In the genomic region with DNA sequence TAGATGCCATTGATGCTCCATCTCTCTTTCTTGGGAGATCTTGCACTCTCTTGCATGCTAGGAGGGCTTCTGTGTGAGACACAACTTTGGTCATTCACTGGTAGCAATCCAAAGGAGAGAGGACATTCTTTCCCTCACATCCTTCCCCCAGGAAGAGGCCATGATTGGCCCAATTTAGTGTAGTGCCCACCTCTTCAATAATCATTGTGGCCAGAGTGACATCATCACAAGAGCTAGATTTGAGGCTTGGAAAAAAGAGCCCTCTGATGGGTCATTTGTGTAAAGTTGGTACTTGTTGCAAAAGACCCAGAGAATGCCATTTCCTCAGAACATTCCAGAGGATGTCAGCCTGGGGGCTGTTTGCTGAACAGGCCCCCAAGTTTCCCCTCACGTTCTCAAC, we compare ENCODE assay signal across 1 cellular context.
TF ChIP-seq lines count a peak whose summit lies in the region.

No MANE protein-coding gene starts in this region.

TF ChIP-seq in IMR-90, 13 proteins besides CTCF, POLR2A, EP300 and RAD21 (continued from another document):
- TF ChIP-seq BHLHE40 (IDR thresholded peaks at IDR 0.05; ENCODE audit: low read depth, low read length), result no peak
- no peak for TF ChIP-seq MXI1 (IDR thresholded peaks at IDR 0.05; ENCODE audit: borderline replicate concordance, low read depth, low read length)
- TF ChIP-seq, protein P1, sequence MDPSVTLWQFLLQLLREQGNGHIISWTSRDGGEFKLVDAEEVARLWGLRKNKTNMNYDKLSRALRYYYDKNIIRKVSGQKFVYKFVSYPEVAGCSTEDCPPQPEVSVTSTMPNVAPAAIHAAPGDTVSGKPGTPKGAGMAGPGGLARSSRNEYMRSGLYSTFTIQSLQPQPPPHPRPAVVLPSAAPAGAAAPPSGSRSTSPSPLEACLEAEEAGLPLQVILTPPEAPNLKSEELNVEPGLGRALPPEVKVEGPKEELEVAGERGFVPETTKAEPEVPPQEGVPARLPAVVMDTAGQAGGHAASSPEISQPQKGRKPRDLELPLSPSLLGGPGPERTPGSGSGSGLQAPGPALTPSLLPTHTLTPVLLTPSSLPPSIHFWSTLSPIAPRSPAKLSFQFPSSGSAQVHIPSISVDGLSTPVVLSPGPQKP (IDR thresholded peaks at IDR 0.05; ENCODE audit: borderline replicate concordance, low read depth, low read length), result no peak
